ENCODE assay signal across 2 cellular contexts in the genomic region with DNA sequence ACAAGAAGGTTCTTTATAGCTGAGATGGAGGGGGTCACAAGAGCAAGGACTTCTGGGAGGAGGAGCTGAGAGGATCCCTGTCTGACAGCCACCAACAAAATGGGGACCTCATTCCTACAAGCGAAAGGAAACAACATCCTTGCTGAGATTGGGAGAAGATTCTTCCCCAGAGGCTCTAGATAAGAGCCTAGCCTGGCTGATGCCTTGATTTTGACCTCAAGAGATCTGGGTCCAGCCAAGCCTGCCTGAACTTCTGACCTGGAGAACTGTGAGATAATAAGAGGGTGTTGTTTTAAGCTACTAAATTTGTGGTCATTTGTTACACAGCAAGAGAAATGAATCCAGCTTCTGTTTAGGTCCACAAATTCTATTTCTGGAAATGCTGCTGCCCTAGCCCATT.
TF ChIP-seq lines count a peak whose summit lies in the region.

No MANE protein-coding gene starts in this region.

TF ChIP-seq in K562, 482 proteins besides CTCF, POLR2A, EP300 and RAD21:
- TF ChIP-seq RCOR1 (IDR thresholded peaks at IDR 0.05; ENCODE audit: borderline replicate concordance in 1 of 2, low read depth in 2 of 2, low read length in 2 of 2): peak in 1 of 2 experiments; percentile 82; a peak in 2 of 4 replicates
- TF ChIP-seq, protein P1, sequence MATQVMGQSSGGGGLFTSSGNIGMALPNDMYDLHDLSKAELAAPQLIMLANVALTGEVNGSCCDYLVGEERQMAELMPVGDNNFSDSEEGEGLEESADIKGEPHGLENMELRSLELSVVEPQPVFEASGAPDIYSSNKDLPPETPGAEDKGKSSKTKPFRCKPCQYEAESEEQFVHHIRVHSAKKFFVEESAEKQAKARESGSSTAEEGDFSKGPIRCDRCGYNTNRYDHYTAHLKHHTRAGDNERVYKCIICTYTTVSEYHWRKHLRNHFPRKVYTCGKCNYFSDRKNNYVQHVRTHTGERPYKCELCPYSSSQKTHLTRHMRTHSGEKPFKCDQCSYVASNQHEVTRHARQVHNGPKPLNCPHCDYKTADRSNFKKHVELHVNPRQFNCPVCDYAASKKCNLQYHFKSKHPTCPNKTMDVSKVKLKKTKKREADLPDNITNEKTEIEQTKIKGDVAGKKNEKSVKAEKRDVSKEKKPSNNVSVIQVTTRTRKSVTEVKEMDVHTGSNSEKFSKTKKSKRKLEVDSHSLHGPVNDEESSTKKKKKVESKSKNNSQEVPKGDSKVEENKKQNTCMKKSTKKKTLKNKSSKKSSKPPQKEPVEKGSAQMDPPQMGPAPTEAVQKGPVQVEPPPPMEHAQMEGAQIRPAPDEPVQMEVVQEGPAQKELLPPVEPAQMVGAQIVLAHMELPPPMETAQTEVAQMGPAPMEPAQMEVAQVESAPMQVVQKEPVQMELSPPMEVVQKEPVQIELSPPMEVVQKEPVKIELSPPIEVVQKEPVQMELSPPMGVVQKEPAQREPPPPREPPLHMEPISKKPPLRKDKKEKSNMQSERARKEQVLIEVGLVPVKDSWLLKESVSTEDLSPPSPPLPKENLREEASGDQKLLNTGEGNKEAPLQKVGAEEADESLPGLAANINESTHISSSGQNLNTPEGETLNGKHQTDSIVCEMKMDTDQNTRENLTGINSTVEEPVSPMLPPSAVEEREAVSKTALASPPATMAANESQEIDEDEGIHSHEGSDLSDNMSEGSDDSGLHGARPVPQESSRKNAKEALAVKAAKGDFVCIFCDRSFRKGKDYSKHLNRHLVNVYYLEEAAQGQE (CRISPR knock-in tag; IDR thresholded peaks at IDR 0.05; ENCODE audit: low read depth): no peak
- no peak for TF ChIP-seq SOX6 (IDR thresholded peaks at IDR 0.05)
- TF ChIP-seq, protein P2, sequence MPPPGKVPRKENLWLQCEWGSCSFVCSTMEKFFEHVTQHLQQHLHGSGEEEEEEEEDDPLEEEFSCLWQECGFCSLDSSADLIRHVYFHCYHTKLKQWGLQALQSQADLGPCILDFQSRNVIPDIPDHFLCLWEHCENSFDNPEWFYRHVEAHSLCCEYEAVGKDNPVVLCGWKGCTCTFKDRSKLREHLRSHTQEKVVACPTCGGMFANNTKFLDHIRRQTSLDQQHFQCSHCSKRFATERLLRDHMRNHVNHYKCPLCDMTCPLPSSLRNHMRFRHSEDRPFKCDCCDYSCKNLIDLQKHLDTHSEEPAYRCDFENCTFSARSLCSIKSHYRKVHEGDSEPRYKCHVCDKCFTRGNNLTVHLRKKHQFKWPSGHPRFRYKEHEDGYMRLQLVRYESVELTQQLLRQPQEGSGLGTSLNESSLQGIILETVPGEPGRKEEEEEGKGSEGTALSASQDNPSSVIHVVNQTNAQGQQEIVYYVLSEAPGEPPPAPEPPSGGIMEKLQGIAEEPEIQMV (tag; conservative IDR thresholded peaks at IDR 0.05; ENCODE audit: low read depth): no peak
- peak; percentile 50 to 60; a peak in 3 of 4 replicates for TF ChIP-seq KDM1A (IDR thresholded peaks at IDR 0.05)
- 0 out of 4 replicates have a peak, but pooled peaks of 1 of the 2 experiments have one; percentile 18 for TF ChIP-seq HDAC1 (IDR thresholded peaks at IDR 0.05)
- TF ChIP-seq CBFA2T3 (IDR thresholded peaks at IDR 0.05): 0 out of 2 replicates have a peak, but pooled peaks have one; percentile 11

TF ChIP-seq in SK-N-SH, 30 proteins besides CTCF, POLR2A, EP300 and RAD21:
- TF ChIP-seq SMC3 (IDR thresholded peaks at IDR 0.05; ENCODE audit: low read depth, low read length) (no peak), YY1 (IDR thresholded peaks at IDR 0.05; ENCODE audit: low read depth) (no peak), EZH2phosphoT487 (IDR thresholded peaks at IDR 0.05; ENCODE audit: borderline replicate concordance, low read depth) (no peak), RXRA (IDR thresholded peaks at IDR 0.05; ENCODE audit: borderline replicate concordance, low read depth) (no peak), POLR2AphosphoS5 (IDR thresholded peaks at IDR 0.05; ENCODE audit: low read depth, low read length) (no peak), TAF1 (IDR thresholded peaks at IDR 0.05; ENCODE audit: borderline replicate concordance, low read depth, low read length) (no peak), FOSL2 (IDR thresholded peaks at IDR 0.05; ENCODE audit: borderline replicate concordance, low read depth) (no peak), CHD2 (IDR thresholded peaks at IDR 0.05; ENCODE audit: low read length, partially characterized antibody) (no peak), FOXM1 (IDR thresholded peaks at IDR 0.05; ENCODE audit: low read depth) (no peak), NFIC (IDR thresholded peaks at IDR 0.05; ENCODE audit: borderline replicate concordance) (no peak), RFX5 (IDR thresholded peaks at IDR 0.05; ENCODE audit: low read length) (no peak), SIN3A (IDR thresholded peaks at IDR 0.05; ENCODE audit: borderline replicate concordance, low read depth, low read length) (no peak), MXI1 (IDR thresholded peaks at IDR 0.05; ENCODE audit: low read depth, low read length) (no peak)
- TF ChIP-seq, protein P3, sequence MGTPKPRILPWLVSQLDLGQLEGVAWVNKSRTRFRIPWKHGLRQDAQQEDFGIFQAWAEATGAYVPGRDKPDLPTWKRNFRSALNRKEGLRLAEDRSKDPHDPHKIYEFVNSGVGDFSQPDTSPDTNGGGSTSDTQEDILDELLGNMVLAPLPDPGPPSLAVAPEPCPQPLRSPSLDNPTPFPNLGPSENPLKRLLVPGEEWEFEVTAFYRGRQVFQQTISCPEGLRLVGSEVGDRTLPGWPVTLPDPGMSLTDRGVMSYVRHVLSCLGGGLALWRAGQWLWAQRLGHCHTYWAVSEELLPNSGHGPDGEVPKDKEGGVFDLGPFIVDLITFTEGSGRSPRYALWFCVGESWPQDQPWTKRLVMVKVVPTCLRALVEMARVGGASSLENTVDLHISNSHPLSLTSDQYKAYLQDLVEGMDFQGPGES (IDR thresholded peaks at IDR 0.05; ENCODE audit: low read depth, low read length): no peak
- TF ChIP-seq, protein P4, sequence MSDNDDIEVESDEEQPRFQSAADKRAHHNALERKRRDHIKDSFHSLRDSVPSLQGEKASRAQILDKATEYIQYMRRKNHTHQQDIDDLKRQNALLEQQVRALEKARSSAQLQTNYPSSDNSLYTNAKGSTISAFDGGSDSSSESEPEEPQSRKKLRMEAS (IDR thresholded peaks at IDR 0.05; ENCODE audit: low read depth): no peak
TF ChIP-seq in SK-N-SH: peak in this region for 0.
